ENCODE assay signal across 10 cellular contexts in the genomic region with DNA sequence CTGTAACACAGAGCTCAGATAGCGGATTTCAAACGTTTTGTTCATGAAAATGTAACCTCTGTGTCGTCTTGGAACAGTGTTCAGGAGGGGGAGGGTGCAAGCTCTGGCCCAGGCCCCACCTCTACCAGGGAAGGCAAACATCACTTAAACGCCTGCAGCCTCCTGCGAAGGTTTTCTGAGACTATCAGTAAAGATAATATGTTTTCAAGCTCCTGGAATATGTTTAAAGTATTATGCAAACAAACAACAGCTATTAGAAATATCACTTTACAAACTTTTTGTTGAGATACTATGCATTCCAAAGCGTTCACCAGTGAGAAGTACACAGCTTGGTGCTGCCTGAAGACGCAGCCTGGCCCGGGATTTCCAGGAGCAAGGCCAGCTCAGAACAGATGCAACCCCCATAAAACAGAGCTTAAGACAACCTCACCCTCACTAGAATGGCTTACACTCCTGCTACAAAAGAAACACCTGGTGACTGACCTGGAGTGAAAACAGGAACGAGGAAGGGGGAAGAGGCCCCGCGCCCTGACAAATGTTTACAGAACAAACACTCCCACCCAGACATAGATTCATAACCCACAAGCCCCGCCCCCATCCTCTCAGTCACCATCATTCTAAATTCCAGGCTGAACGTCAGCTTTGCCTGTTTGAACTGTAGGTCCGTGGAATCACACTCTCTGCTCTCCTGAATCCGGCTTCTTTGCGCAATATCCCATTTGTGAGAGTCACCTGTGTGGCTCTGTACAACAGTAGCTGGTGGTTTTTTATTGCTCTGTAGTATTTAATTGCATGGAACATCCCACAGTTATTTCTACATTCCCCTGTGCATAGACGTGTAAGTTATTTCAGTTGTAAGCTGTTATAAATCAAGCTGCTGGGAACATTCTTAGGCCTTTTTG.
DNase-seq lines count a peak whose midpoint lies in the region; ATAC-seq and TF ChIP-seq lines count a peak whose summit lies in the region.
"Had no signal": no experiment of that assay in that cellular context is flagged by ENCODE, and none has a peak within 500 bp of the region (broad histone marks: within the 10 kb centered on the region; RNA-seq: fewer than 3 reads in every experiment).

No MANE protein-coding gene starts in this region.

- H3K27me3 ChIP-seq in H9 (ENCODE audit: insufficient read depth, low read length): no peaks in the 10 kb centered on the region

- peaks cover 3% of the 10 kb centered on the region; the same call in 1 of the 2 replicates for H3K4me1 ChIP-seq in H9 (ENCODE audit: insufficient read depth, low read length)

- no peak overlapping the region for H3T11ph ChIP-seq in H9 (ENCODE audit: low read length)

- H3K9ac ChIP-seq in H9 (ENCODE audit: extremely low read depth, insufficient read length, low read length): no peak overlapping the region

- H3K4me3 Mint-ChIP-seq in brain (peak overlapping the region in 2 of 5 experiments; percentile 13 to 17), H9 (no peak overlapping the region)
- no peak overlapping the region for H3K4me3 Mint-ChIP-seq in T-helper 2 cell treated with Interferon-gamma antibody and Interleukin-4, amounts not matched to agents 5 μg/mL and 100 μg/mL, for 36 hours

- peak; percentile 21 for DNase-seq in DMS79 treated with DMSO at 0.1 percent for 48 hours (lab: John Stamatoyannopoulos, UW)
- peak; percentile 66 for DNase-seq in NCI-H2081 treated with DMSO at 0.1 percent for 48 hours (lab: John Stamatoyannopoulos, UW)
- DNase-seq in omental fat pad (ENCODE audit: low spot score): peak; percentile 42
- no peak for DNase-seq in T-helper 2 cell treated with Interferon-gamma antibody and Interleukin-4, amounts not matched to agents 5 μg/mL and 100 μg/mL, for 36 hours (ENCODE audit: low spot score)
- no peak for DNase-seq in H9
- DNase-seq in cerebellar nuclear complex (lab: John Stamatoyannopoulos, UW): no peak
- DNase-seq: activated CD4-positive, alpha-beta T cell treated with anti-CD3 and anti-CD28 coated beads, Interleukin-2, amount 50 U/mL, for 48 hours; GF-D8 had no signal

- no peak overlapping the region for H3K23ac ChIP-seq in H9 (ENCODE audit: insufficient read length, low read depth, low read length)

- ATAC-seq in omental fat pad (ENCODE audit: low FRiP score) (peak; percentile 67), GM21528 (IDR thresholded peaks at IDR 0.05; ENCODE audit: low FRiP score, unreplicated experiment) (no peak)

- H3K4me2 ChIP-seq in H9 (ENCODE audit: insufficient read depth, insufficient read length, low read length): no peak overlapping the region

- H2BK120ac ChIP-seq in H9 (ENCODE audit: low read depth, low read length, poor library complexity, severe bottlenecking): no peak overlapping the region

- no peak overlapping the region for H3K18ac ChIP-seq in H9 (ENCODE audit: insufficient read length, low read depth, low read length)

- WGBS in H9 (ENCODE audit: extremely low coverage, insufficient read length, low lambda C conversion rate): no CpG with 5 or more reads among the region's 17 CpGs

- H3K27me3 Mint-ChIP-seq in brain (peaks cover 6% of the 10 kb centered on the region), H9 (ENCODE audit: low read depth) (peaks cover 2% of the 10 kb centered on the region; the same call in 1 of the 2 replicates)
- no peaks in the 10 kb centered on the region for H3K27me3 Mint-ChIP-seq in T-helper 2 cell treated with Interferon-gamma antibody and Interleukin-4, amounts not matched to agents 5 μg/mL and 100 μg/mL, for 36 hours (ENCODE audit: low read depth)

- TF ChIP-seq CTCF in brain (conservative IDR thresholded peaks at IDR 0.05) (no peak), omental fat pad (IDR thresholded peaks at IDR 0.05) (no peak), H9 (conservative IDR thresholded peaks at IDR 0.05) (no peak)

- H3K4ac ChIP-seq in H9 (ENCODE audit: low read depth, low read length): no peak overlapping the region

- H2AFZ ChIP-seq in H9 (ENCODE audit: low read length): no peak overlapping the region

- H4K5ac ChIP-seq in H9 (ENCODE audit: insufficient read length, low read depth, low read length): no peak overlapping the region

- no peak overlapping the region for H2BK20ac ChIP-seq in H9 (ENCODE audit: low read depth, low read length, poor library complexity, severe bottlenecking)

- H3K27ac Mint-ChIP-seq in brain (peak overlapping the region; percentile 5 to 78 (median 54)), H9 (peak overlapping the region in 1 of 3 experiments; percentile 23; a peak in 1 of 7 replicates)
- H3K27ac Mint-ChIP-seq in T-helper 2 cell treated with Interferon-gamma antibody and Interleukin-4, amounts not matched to agents 5 μg/mL and 100 μg/mL, for 36 hours: no peak overlapping the region

- no peaks in the 10 kb centered on the region for H4K20me1 ChIP-seq in H9 (ENCODE audit: control insufficient read depth, insufficient read depth, insufficient read length)

- no peak overlapping the region for H2BK12ac ChIP-seq in H9 (ENCODE audit: insufficient read length, low read depth, low read length)

- H3K79me2 ChIP-seq in H9 (ENCODE audit: insufficient read depth, low read length): no peaks in the 10 kb centered on the region

- H3K14ac ChIP-seq in H9 (ENCODE audit: insufficient read depth, low read length): no peak overlapping the region

- no peak overlapping the region for H3K27ac ChIP-seq in H9 (ENCODE audit: insufficient read length, low read depth, low read length)

- H2BK15ac ChIP-seq in H9 (ENCODE audit: low read depth, low read length): no peak overlapping the region

- no peaks in the 10 kb centered on the region for H3K79me1 ChIP-seq in H9 (ENCODE audit: insufficient read depth, low read depth, low read length, poor library complexity, severe bottlenecking)

- peaks cover 18% of the 10 kb centered on the region for H3K36me3 Mint-ChIP-seq in brain
- H3K36me3 Mint-ChIP-seq in T-helper 2 cell treated with Interferon-gamma antibody and Interleukin-4, amounts not matched to agents 5 μg/mL and 100 μg/mL, for 36 hours (ENCODE audit: low read depth): no peaks in the 10 kb centered on the region
- H3K36me3 Mint-ChIP-seq in H9 (ENCODE audit: insufficient read depth in 1 of 3, low read depth in 3 of 3): peaks cover 3 to 14% (median 7%) of the 10 kb centered on the region in 3 experiments; a peak in 5 of 7 replicates

- no peak overlapping the region for H2BK5ac ChIP-seq in H9 (ENCODE audit: insufficient read length, low read length)

- H3K23me2 ChIP-seq in H9 (ENCODE audit: insufficient read length, low read depth, low read length, poor library complexity, severe bottlenecking): no peaks in the 10 kb centered on the region

- no peaks in the 10 kb centered on the region for H3K9me3 ChIP-seq in H9 (ENCODE audit: control insufficient read depth, low read depth, low read length)

- H3K4me1 Mint-ChIP-seq in brain: peaks cover 24% of the 10 kb centered on the region
- no peaks in the 10 kb centered on the region for H3K4me1 Mint-ChIP-seq in T-helper 2 cell treated with Interferon-gamma antibody and Interleukin-4, amounts not matched to agents 5 μg/mL and 100 μg/mL, for 36 hours (ENCODE audit: low read depth)
- H3K4me1 Mint-ChIP-seq in H9: peaks cover 16 to 22% of the 10 kb centered on the region in 2 experiments

- H3K9me3 Mint-ChIP-seq in brain (peaks cover 0 to 86% (median 7%) of the 10 kb centered on the region in 5 experiments), H9 (peaks cover 5 to 6% of the 10 kb centered on the region in 2 experiments; a peak in 2 of 5 replicates)
- no peaks in the 10 kb centered on the region for H3K9me3 Mint-ChIP-seq in T-helper 2 cell treated with Interferon-gamma antibody and Interleukin-4, amounts not matched to agents 5 μg/mL and 100 μg/mL, for 36 hours

- H4K91ac ChIP-seq in H9 (ENCODE audit: insufficient read length, low read depth, low read length): no peak overlapping the region

- H2AK5ac ChIP-seq in H9 (ENCODE audit: insufficient read length, low read length): no peak overlapping the region

- no peak overlapping the region for H3K56ac ChIP-seq in H9 (ENCODE audit: insufficient read length, low read depth, low read length)

- H4K8ac ChIP-seq in H9 (replicated peaks; ENCODE audit: insufficient read length, low read depth, low read length): no peak overlapping the region

Comparison
In these comparisons a context has a peak if more than half of its experiments do, and no peak if none do; other contexts are left out.
1. DNase-seq: peak in DMS79 treated with DMSO at 0.1 percent for 48 hours (single experiment), NCI-H2081 treated with DMSO at 0.1 percent for 48 hours (single experiment) and omental fat pad (single experiment); none in T-helper 2 cell treated with Interferon-gamma antibody and Interleukin-4, amounts not matched to agents 5 μg/mL and 100 μg/mL, for 36 hours (single experiment), H9 (single experiment) and cerebellar nuclear complex (0 of 2).